ENCODE assay signal across 19 cellular contexts in the genomic region with DNA sequence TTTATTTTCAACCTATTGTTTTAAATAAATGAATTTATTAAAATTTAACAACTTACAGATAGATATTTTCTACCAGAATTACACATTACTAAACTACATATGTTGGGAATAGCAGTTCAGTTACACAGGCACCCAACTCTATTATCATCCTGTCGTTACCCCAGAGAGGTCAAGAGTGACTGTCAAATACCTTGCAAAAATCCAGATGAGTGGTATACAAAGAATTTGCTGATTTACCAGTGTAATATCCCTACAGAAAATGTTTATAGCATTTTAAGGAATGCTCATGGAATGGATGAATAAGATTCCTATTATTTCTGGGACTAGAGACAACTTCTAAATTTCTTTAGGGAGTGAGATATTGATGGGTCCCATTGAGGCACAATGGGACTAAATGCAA.
DNase-seq lines count a peak whose midpoint lies in the region; ATAC-seq and TF ChIP-seq lines count a peak whose summit lies in the region.
"Had no signal": no experiment of that assay in that cellular context is flagged by ENCODE, and none has a peak within 500 bp of the region (broad histone marks: within the 10 kb centered on the region; RNA-seq: fewer than 3 reads in every experiment).

No MANE protein-coding gene starts in this region.

- dilution Hi-C loops in IMR-90 (cut with HindIII; ENCODE audit: low sequenced_read_pairs, unreplicated experiment), result no loop called here

- peak; percentile 54 for ATAC-seq in IMR-90 (ENCODE audit: low read depth)
- no peak for ATAC-seq in activated T-cell treated with anti-CD3 and anti-CD28 coated beads, Interleukin-2, amount 50 U/mL, for 4 hours
- ATAC-seq: A549; CD8-positive, alpha-beta T cell; GM12878 had no signal

- H2BK120ac ChIP-seq in IMR-90 (ENCODE audit: low read depth, low read length), result peak overlapping the region; percentile 63

- no peak overlapping the region for H3K9ac ChIP-seq in IMR-90 (ENCODE audit: low read depth, low read length)
- H3K9ac ChIP-seq: BLaER1 treated with 17β-estradiol and CSF1 and Interleukin-3, amounts not matched to agents 10 nM and 100 nM had no signal

- TF ChIP-seq POLR2A in IMR-90 (IDR thresholded peaks at IDR 0.05; ENCODE audit: low read depth, low read length), result no peak

- BruUV-seq in IMR-90 (replicated peaks; lab: Mats Ljungman, UMichigan), result no TSS peak

- H4K5ac ChIP-seq in IMR-90 (ENCODE audit: low read depth, low read length), result peak overlapping the region; percentile 63; the same call in 1 of the 2 replicates

- H3K4ac ChIP-seq in IMR-90 (ENCODE audit: low read depth, low read length), result no peak overlapping the region

- CTCF ChIA-PET in IMR-90 (lab: Yijun Ruan, JAX), result no interaction called here

- no peak for TF ChIP-seq CTCF in IMR-90 (conservative IDR thresholded peaks at IDR 0.05; ENCODE audit: low read depth, low read length)

- intact Hi-C loops in IMR-90 (cut with micrococcal nuclease), result no loop called here

- peak overlapping the region; percentile 59; the same call in 1 of the 2 replicates for H3K18ac ChIP-seq in IMR-90 (ENCODE audit: low read depth, low read length)

- H3K56ac ChIP-seq in IMR-90 (ENCODE audit: extremely low read depth, insufficient read depth, low read length), result no peak overlapping the region

- no peaks in the 10 kb centered on the region for H3K4me1 Mint-ChIP-seq in activated T-cell treated with anti-CD3 and anti-CD28 coated beads, Interleukin-2, amount 50 U/mL, for 4 hours (ENCODE audit: low read depth)
- H3K4me1 Mint-ChIP-seq: B cell had no signal

- H3K4me2 ChIP-seq in IMR-90 (ENCODE audit: low read depth, low read length), result no peak overlapping the region; the same call in 1 of the 2 replicates
- H3K4me2 ChIP-seq: A549; BLaER1 treated with 17β-estradiol and CSF1 and Interleukin-3, amounts not matched to agents 10 nM and 100 nM had no signal

- H2AFZ ChIP-seq in IMR-90 (replicated peaks; ENCODE audit: low read length, poor library complexity), result no peak overlapping the region

- POLR2A ChIA-PET in IMR-90 (lab: Charles Lee; ENCODE audit: unreplicated experiment), result no interaction called here

- H4K20me1 ChIP-seq in IMR-90 (ENCODE audit: insufficient read depth, low read length), result no peaks in the 10 kb centered on the region
- H4K20me1 ChIP-seq: BLaER1 treated with 17β-estradiol and CSF1 and Interleukin-3, amounts not matched to agents 10 nM and 100 nM had no signal

- H3K36me3 ChIP-seq in IMR-90 (ENCODE audit: control insufficient read depth, insufficient read depth, low read length), result no peaks in the 10 kb centered on the region
- H3K36me3 ChIP-seq: BLaER1 treated with 17β-estradiol and CSF1 and Interleukin-3, amounts not matched to agents 10 nM and 100 nM had no signal

- H2AK5ac ChIP-seq in IMR-90 (ENCODE audit: low read depth, low read length), result no peak overlapping the region

- H3K23ac ChIP-seq in IMR-90 (ENCODE audit: low read depth, low read length), result no peak overlapping the region

- H3K14ac ChIP-seq in IMR-90 (replicated peaks; ENCODE audit: low read depth, low read length), result no peak overlapping the region

- no peaks in the 10 kb centered on the region for H3K79me1 ChIP-seq in IMR-90 (ENCODE audit: low read depth in 1 of 2, low read length in 2 of 2)

- no peaks in the 10 kb centered on the region for H3K36me3 Mint-ChIP-seq in activated T-cell treated with anti-CD3 and anti-CD28 coated beads, Interleukin-2, amount 50 U/mL, for 4 hours (ENCODE audit: insufficient read depth)
- H3K36me3 Mint-ChIP-seq: CD8-positive, alpha-beta T cell had no signal

- H3K4me3 ChIP-seq in IMR-90 (ENCODE audit: insufficient read depth, low read depth, low read length), result no peak overlapping the region
- H3K4me3 ChIP-seq: A549; BLaER1 treated with 17β-estradiol and CSF1 and Interleukin-3, amounts not matched to agents 10 nM and 100 nM; GM12878 had no signal

- H3K4me3 Mint-ChIP-seq in activated T-cell treated with anti-CD3 and anti-CD28 coated beads, Interleukin-2, amount 50 U/mL, for 4 hours, result no peak overlapping the region
- H3K4me3 Mint-ChIP-seq: B cell; CD4-positive, alpha-beta T cell; CD8-positive, alpha-beta T cell had no signal

- peak overlapping the region; percentile 84 for H2BK20ac ChIP-seq in IMR-90 (ENCODE audit: low read depth, low read length)

- no peak overlapping the region for H3K27ac ChIP-seq in IMR-90 (ENCODE audit: insufficient read depth, low read length)
- H3K27ac ChIP-seq: 22Rv1; A549; BLaER1 treated with 17β-estradiol and CSF1 and Interleukin-3, amounts not matched to agents 10 nM and 100 nM; C4-2B had no signal

- no peak overlapping the region for H4K91ac ChIP-seq in IMR-90 (ENCODE audit: insufficient read depth, low read depth, low read length)

- no CpG with 5 or more reads among the region's 1 CpG for WGBS in IMR-90 (ENCODE audit: extremely low coverage in 2 of 2, insufficient read length in 1 of 2), 2 experiments

- peaks cover 2% of the 10 kb centered on the region for H3K4me1 ChIP-seq in IMR-90 (ENCODE audit: control insufficient read depth, insufficient read depth, low read length)
- H3K4me1 ChIP-seq: A549; BLaER1 treated with 17β-estradiol and CSF1 and Interleukin-3, amounts not matched to agents 10 nM and 100 nM; Caco-2 had no signal

- no peak for TF ChIP-seq RAD21 in IMR-90 (IDR thresholded peaks at IDR 0.05; ENCODE audit: low read length)

- in situ Hi-C loops in IMR-90 (cut with MboI; ENCODE audit: low sequenced_read_pairs), result no loop called here

- no peaks in the 10 kb centered on the region for H3K9me1 ChIP-seq in IMR-90 (ENCODE audit: insufficient read depth, low read length)

- H3K27me3 ChIP-seq in IMR-90 (ENCODE audit: control insufficient read depth, insufficient read depth, low read length), result no peaks in the 10 kb centered on the region
- H3K27me3 ChIP-seq: BLaER1 treated with 17β-estradiol and CSF1 and Interleukin-3, amounts not matched to agents 10 nM and 100 nM had no signal

- H2BK5ac ChIP-seq in IMR-90 (ENCODE audit: low read depth, low read length, poor library complexity, severe bottlenecking), result peak overlapping the region; percentile 66

- H3K27me3 Mint-ChIP-seq in activated T-cell treated with anti-CD3 and anti-CD28 coated beads, Interleukin-2, amount 50 U/mL, for 4 hours (ENCODE audit: low read depth), result no peaks in the 10 kb centered on the region
- H3K27me3 Mint-ChIP-seq: B cell; CD4-positive, alpha-beta T cell had no signal

- DNase-seq in EL (peak; percentile 56), HCEC 1CT (peak; percentile 20), IMR-90 (peak; percentile 42), cerebellar nuclear complex (lab: John Stamatoyannopoulos, UW) (no peak)
- DNase-seq in activated T-cell treated with anti-CD3 and anti-CD28 coated beads, Interleukin-2, amount 50 U/mL, for 4 hours, result no peak
- no peak for DNase-seq in central memory CD4-positive, alpha-beta T cell
- DNase-seq: AML-193; Caco-2; Calu3; CD4-positive, alpha-beta T cell; CD8-positive, alpha-beta T cell; DMS79 treated with DMSO at 0.1 percent for 48 hours; GF-D8 had no signal

- H2BK15ac ChIP-seq in IMR-90 (ENCODE audit: low read depth, low read length), result no peak overlapping the region; the same call in 2 of the 3 replicates

- peaks cover 10% of the 10 kb centered on the region for H3K9me3 Mint-ChIP-seq in activated T-cell treated with anti-CD3 and anti-CD28 coated beads, Interleukin-2, amount 50 U/mL, for 4 hours
- H3K9me3 Mint-ChIP-seq: CD4-positive, alpha-beta T cell had no signal

- H2AK9ac ChIP-seq in IMR-90 (replicated peaks; ENCODE audit: low read depth, low read length, poor library complexity), result no peak overlapping the region

- no peaks in the 10 kb centered on the region for H3K9me3 ChIP-seq in IMR-90 (ENCODE audit: control insufficient read depth, insufficient read depth, low read length)
- H3K9me3 ChIP-seq: A549, Caco-2 had no signal

- 0 out of 4 replicates have a peak overlapping the region, but pooled peaks of 1 of the 2 experiments have one; percentile 5 for H4K8ac ChIP-seq in IMR-90 (ENCODE audit: low read depth in 2 of 2, low read length in 2 of 2)

TF ChIP-seq in IMR-90, 13 proteins besides CTCF, POLR2A, EP300 and RAD21:
- no peak for TF ChIP-seq MAFK (IDR thresholded peaks at IDR 0.05; ENCODE audit: low read depth, low read length)
TF ChIP-seq in IMR-90: peak in this region for 0.

Comparison
In these comparisons a context has a peak if more than half of its experiments do, and no peak if none do; other contexts are left out.
1. DNase-seq: peak in EL (single experiment), HCEC 1CT (single experiment) and IMR-90 (single experiment); none in cerebellar nuclear complex (0 of 2), activated T-cell treated with anti-CD3 and anti-CD28 coated beads, Interleukin-2, amount 50 U/mL, for 4 hours (single experiment) and central memory CD4-positive, alpha-beta T cell (single experiment).